ENCODE assay signal across 9 cellular contexts in genomic region chr1:33007190-33008050, GRCh38. TPM values are rescaled to one million over a fixed set of nuclear protein-coding genes. Genes with fewer than 3 reads are reported as not detected.
A peak's percentile ranks its signal among the peaks of the same experiment; 100 is the strongest.
DNase-seq lines count a peak whose midpoint lies in the region; ATAC-seq and TF ChIP-seq lines count a peak whose summit lies in the region.
"Had no signal": no experiment of that assay in that cellular context is flagged by ENCODE, and none has a peak within 500 bp of the region (broad histone marks: within the 10 kb centered on the region; RNA-seq: fewer than 3 reads in every experiment).

No MANE protein-coding gene starts in this region.

- in situ Hi-C loops in Caki2 (cut with HindIII; ENCODE audit: low pct_unique_long_range_greater_than_20kb, low sequenced_read_pairs) = no loop called here

- intact Hi-C loops in posterior cingulate gyrus (cut with DNase I) = loop anchor here (10.0 kb wide), 1 partner anchor 73 kb away; no protein-coding TSS in a partner anchor

- no peak overlapping the region for H3K4me3 ChIP-seq in fibroblast of mammary gland (ENCODE audit: control insufficient read depth, low read depth, low read length)

- ATAC-seq in SK-N-SH treated with all-trans-retinoic acid at 6 μM for 48 hours (peak; percentile 95), GM19467 (IDR thresholded peaks at IDR 0.05; ENCODE audit: unreplicated experiment) (no peak), GM18511 (IDR thresholded peaks at IDR 0.05; ENCODE audit: unreplicated experiment) (no peak)

- peak; percentile 81 for DNase-seq in Caki2 (ENCODE audit: low read depth)
- DNase-seq in HK-2 (ENCODE audit: unreplicated experiment) = peak; percentile 42
- peak; percentile 95 for DNase-seq in fibroblast of mammary gland (ENCODE audit: low read depth)
- peak in 6 of 10 donors; percentile 25 to 92 (median 55) for DNase-seq in posterior cingulate gyrus
- DNase-seq in NK-92 treated with Interleukin-12 subunit alpha and Interleukin-12 subunit beta, amount 100 ng/mL, for 24 hours (lab: John Stamatoyannopoulos, UW) = no peak
- DNase-seq: naive B cell had no signal

- peak; percentile 78 for TF ChIP-seq CTCF in fibroblast of mammary gland (conservative IDR thresholded peaks at IDR 0.05; ENCODE audit: control insufficient read depth, insufficient read depth, low read depth, low read length)

TF ChIP-seq in SK-N-SH treated with all-trans-retinoic acid at 6 μM for 48 hours, 23 proteins besides CTCF, POLR2A, EP300 and RAD21:
- TF ChIP-seq CREB5 (CRISPR knock-in tag; IDR thresholded peaks at IDR 0.05; ENCODE audit: low read depth) = no peak
- TF ChIP-seq GLIS3 (CRISPR knock-in tag; IDR thresholded peaks at IDR 0.05) = no peak
- no peak for TF ChIP-seq CSDC2 (CRISPR knock-in tag; IDR thresholded peaks at IDR 0.05)
- TF ChIP-seq ZC3H10 (CRISPR knock-in tag; IDR thresholded peaks at IDR 0.05) = no peak
- TF ChIP-seq TOX (CRISPR knock-in tag; IDR thresholded peaks at IDR 0.05; ENCODE audit: borderline replicate concordance) = no peak
- no peak for TF ChIP-seq RARB (CRISPR knock-in tag; IDR thresholded peaks at IDR 0.05)
- no peak for TF ChIP-seq PPARA (CRISPR knock-in tag; IDR thresholded peaks at IDR 0.05; ENCODE audit: borderline replicate concordance)
TF ChIP-seq in SK-N-SH treated with all-trans-retinoic acid at 6 μM for 48 hours: peak in this region for 0.

RNA-seq across cellular contexts. Expression of gene AK2, which starts 29.3 kb away (rescaled TPM):
- 326 and 384 TPM in 2 replicates for total RNA-seq in Caki2 (2014; rRNA removed; shearing (Covaris generic); ENCODE audit: low replicate concordance)

RNA-seq across cellular contexts. Expression of gene RNF19B, which starts 42.8 kb away (rescaled TPM):
- total RNA-seq in Caki2 (2014; rRNA removed; shearing (Covaris generic); ENCODE audit: low replicate concordance) = 14.9 and 29.2 TPM in 2 replicates
